Comparison of ENCODE assay signal across 28 cellular contexts in genomic region chr10:35712486-35712885, GRCh38.
"Had no signal": no experiment of that assay in that cellular context is flagged by ENCODE, and none has a peak within 500 bp of the region (broad histone marks: within the 10 kb centered on the region; RNA-seq: fewer than 3 reads in every experiment).

No MANE protein-coding gene starts in this region.

- H3K27ac ChIP-seq: adrenal gland, ascending aorta, brain microvascular endothelial cell, hepatocyte, left lung, spleen, upper lobe of left lung had no signal

- H2AFZ ChIP-seq: hepatocyte had no signal

- H3K9me3 ChIP-seq: adrenal gland, ascending aorta, left lung, upper lobe of left lung had no signal

- H3K79me2 ChIP-seq: hepatocyte had no signal

- H3K4me3 Mint-ChIP-seq: activated B cell treated with CpG ODN at 0.5 μM for 24 hours; activated CD4-positive, alpha-beta T cell treated with anti-CD3 and anti-CD28 coated beads for 36 hours; activated naive CD8-positive, alpha-beta T cell; activated T-cell treated with anti-CD3 and anti-CD28 coated beads, Interleukin-2, amount 50 U/mL, for 4 hours; mesothelial cell of epicardium; naive thymus-derived CD8-positive, alpha-beta T cell had no signal

- H3K4me1 Mint-ChIP-seq: activated B cell treated with CpG ODN at 0.5 μM for 24 hours; activated CD4-positive, alpha-beta T cell treated with anti-CD3 and anti-CD28 coated beads for 36 hours; mesothelial cell of epicardium; naive thymus-derived CD8-positive, alpha-beta T cell had no signal

- H3K36me3 ChIP-seq: adrenal gland, ascending aorta, brain microvascular endothelial cell, left lung, spleen, upper lobe of left lung had no signal

- H3K4me1 ChIP-seq: adrenal gland, ascending aorta, left lung, spleen, upper lobe of left lung had no signal

- H3K4me3 ChIP-seq: adrenal gland, ascending aorta, hepatocyte, left lung, lung, spleen, upper lobe of left lung had no signal

- H3K27me3 ChIP-seq: adrenal gland, ascending aorta, brain microvascular endothelial cell, hepatocyte, left lung, upper lobe of left lung had no signal

- DNase-seq: activated B cell treated with CpG ODN at 0.5 μM for 24 hours; activated CD4-positive, alpha-beta T cell treated with anti-CD3 and anti-CD28 coated beads for 36 hours; activated CD4-positive, alpha-beta T cell treated with anti-CD3 and anti-CD28 coated beads, Interleukin-2, amount 50 U/mL, for 4 hours; activated CD8-positive, alpha-beta memory T cell treated with anti-CD3 and anti-CD28 coated beads, Interleukin-2, amount 50 U/mL, for 48 hours; activated naive CD4-positive, alpha-beta T cell; activated T-cell treated with anti-CD3 and anti-CD28 coated beads, Interleukin-2, amount 50 U/mL, for 4 hours; adrenal gland; brain microvascular endothelial cell; caudate nucleus; dermis blood vessel endothelial cell; effector memory CD4-positive, alpha-beta T cell; foreskin melanocyte; glutamatergic neuron; kidney glomerular epithelial cell; left lung; naive thymus-derived CD8-positive, alpha-beta T cell; spleen; stimulated activated CD4-positive, alpha-beta T cell treated with anti-CD3 and anti-CD28 coated beads, Interleukin-4, amount 100 ng/mL, for 1 hour; stimulated activated naive CD8-positive, alpha-beta T cell treated with anti-CD3 and anti-CD28 coated beads, Interleukin-15, Interleukin-2, amounts not matched to agents 100 U/mL and 50 U/mL, for 24 hours; T1000; upper lobe of left lung had no signal

- H3K9me3 Mint-ChIP-seq: activated T-helper 2 cell treated with anti-CD3 and anti-CD28 coated beads, Interferon-gamma antibody, Interleukin-2, Interleukin-4, amounts not matched to agents 10 μg/mL and 5 μg/mL and 100 μg/mL, durations not matched to agents 14 hours and 24 hours and 36 hours had no signal

- H3K4me2 ChIP-seq: hepatocyte had no signal

- H3K36me3 Mint-ChIP-seq: activated naive CD8-positive, alpha-beta T cell; mesothelial cell of epicardium had no signal

- ATAC-seq: activated CD4-positive, alpha-beta T cell treated with anti-CD3 and anti-CD28 coated beads for 36 hours; activated T-cell treated with anti-CD3 and anti-CD28 coated beads, Interleukin-2, amount 50 U/mL, for 4 hours; left lung; naive thymus-derived CD8-positive, alpha-beta T cell; stimulated activated naive CD8-positive, alpha-beta T cell treated with anti-CD3 and anti-CD28 coated beads, Interleukin-15, Interleukin-2, amounts not matched to agents 100 U/mL and 50 U/mL, for 24 hours had no signal

- H3K27ac Mint-ChIP-seq: activated B cell treated with CpG ODN at 0.5 μM for 24 hours; activated CD4-positive, alpha-beta T cell treated with anti-CD3 and anti-CD28 coated beads for 36 hours; activated naive CD8-positive, alpha-beta T cell; activated T-helper 2 cell treated with anti-CD3 and anti-CD28 coated beads, Interferon-gamma antibody, Interleukin-2, Interleukin-4, amounts not matched to agents 10 μg/mL and 5 μg/mL and 100 μg/mL, durations not matched to agents 14 hours and 24 hours and 36 hours; mesothelial cell of epicardium; naive thymus-derived CD8-positive, alpha-beta T cell; progenitor cell of endocrine pancreas had no signal
